In the genomic region with DNA sequence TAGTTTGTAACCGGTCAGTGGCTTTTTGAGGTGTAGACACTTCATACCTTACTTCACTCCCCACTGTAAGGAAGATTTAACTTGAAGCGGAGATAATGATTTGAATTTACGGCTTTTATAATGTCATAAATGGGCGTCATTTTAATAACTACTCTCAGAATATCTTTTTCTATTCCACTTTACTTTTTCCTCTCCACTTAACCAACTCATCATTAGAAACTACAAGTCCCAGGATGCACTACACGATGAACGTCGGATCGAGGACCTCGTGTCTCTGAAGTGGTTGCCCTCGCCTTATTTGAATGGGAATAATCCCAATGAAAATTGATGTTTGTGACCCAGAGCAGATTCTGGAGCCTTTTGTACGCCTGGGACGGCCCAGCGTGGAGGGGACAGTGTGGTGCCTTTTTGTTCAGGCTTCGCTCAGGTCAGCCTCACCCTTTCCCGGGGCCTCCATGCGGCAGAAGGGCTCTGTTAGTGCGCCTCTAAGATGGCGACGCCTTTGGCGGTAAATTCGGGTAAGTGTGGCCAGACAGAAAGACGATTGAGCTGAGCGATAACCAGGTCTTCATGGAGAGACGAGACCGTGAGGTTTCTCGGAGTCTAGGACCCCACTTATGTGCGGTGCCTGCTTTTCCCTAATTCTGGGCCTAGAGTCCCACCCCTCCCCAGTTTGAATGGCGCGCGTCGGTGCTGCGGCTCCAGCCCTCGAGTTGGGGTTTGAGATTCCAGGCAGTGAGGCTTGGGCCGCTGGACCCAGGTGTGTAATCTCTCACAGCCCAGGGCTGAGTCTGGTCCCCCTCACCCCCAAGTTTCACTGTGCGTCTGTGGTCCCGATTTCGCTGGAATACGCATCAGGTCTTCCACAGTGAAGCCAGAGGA, we compare ENCODE assay signal across 8 cellular contexts.
DNase-seq lines count a peak whose midpoint lies in the region; ATAC-seq and TF ChIP-seq lines count a peak whose summit lies in the region.

A gene with protein sequence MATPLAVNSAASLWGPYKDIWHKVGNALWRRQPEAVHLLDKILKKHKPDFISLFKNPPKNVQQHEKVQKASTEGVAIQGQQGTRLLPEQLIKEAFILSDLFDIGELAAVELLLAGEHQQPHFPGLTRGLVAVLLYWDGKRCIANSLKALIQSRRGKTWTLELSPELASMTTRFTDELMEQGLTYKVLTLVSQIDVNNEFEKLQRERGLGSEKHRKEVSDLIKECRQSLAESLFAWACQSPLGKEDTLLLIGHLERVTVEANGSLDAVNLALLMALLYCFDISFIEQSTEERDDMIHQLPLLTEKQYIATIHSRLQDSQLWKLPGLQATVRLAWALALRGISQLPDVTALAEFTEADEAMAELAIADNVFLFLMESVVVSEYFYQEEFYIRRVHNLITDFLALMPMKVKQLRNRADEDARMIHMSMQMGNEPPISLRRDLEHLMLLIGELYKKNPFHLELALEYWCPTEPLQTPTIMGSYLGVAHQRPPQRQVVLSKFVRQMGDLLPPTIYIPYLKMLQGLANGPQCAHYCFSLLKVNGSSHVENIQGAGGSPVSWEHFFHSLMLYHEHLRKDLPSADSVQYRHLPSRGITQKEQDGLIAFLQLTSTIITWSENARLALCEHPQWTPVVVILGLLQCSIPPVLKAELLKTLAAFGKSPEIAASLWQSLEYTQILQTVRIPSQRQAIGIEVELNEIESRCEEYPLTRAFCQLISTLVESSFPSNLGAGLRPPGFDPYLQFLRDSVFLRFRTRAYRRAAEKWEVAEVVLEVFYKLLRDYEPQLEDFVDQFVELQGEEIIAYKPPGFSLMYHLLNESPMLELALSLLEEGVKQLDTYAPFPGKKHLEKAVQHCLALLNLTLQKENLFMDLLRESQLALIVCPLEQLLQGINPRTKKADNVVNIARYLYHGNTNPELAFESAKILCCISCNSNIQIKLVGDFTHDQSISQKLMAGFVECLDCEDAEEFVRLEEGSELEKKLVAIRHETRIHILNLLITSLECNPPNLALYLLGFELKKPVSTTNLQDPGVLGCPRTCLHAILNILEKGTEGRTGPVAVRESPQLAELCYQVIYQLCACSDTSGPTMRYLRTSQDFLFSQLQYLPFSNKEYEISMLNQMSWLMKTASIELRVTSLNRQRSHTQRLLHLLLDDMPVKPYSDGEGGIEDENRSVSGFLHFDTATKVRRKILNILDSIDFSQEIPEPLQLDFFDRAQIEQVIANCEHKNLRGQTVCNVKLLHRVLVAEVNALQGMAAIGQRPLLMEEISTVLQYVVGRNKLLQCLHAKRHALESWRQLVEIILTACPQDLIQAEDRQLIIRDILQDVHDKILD (N-terminal part only) (plus strand): TSS at position 463 of the 882 bp plus-strand sequence. CDS start 28 bp downstream, at position 491.

- peak; percentile 93 for TF ChIP-seq POLR2A in erythroblast (IDR thresholded peaks at IDR 0.05; ENCODE audit: low read length)

- DNase-seq in DMS153 (lab: John Stamatoyannopoulos, UW) = peak; percentile 72
- DNase-seq in HuH-7 (ENCODE audit: low spot score) = peak; percentile 73
- DNase-seq in OCI-M2 (lab: John Stamatoyannopoulos, UW; ENCODE audit: unreplicated experiment) = peak; percentile 99
- DNase-seq in activated T-cell treated with anti-CD3 and anti-CD28 coated beads for 24 hours (ENCODE audit: low read depth) = peak; percentile 69
- peak; percentile 89 to 91 for DNase-seq in erythroblast (lab: John Stamatoyannopoulos, UW)
- peak; percentile 81 for DNase-seq in stimulated activated CD8-positive, alpha-beta memory T cell treated with anti-CD3 and anti-CD28 coated beads, Interleukin-4, amount 100 ng/mL, for 48 hours

- H3K9me3 ChIP-seq in mucosa of stomach (ENCODE audit: control insufficient read depth, low read length) = no peaks in the 10 kb centered on the region

- no peaks in the 10 kb centered on the region for H3K4me1 ChIP-seq in mucosa of stomach (ENCODE audit: control insufficient read depth, insufficient read depth, low read length)

- peak within 1 kb of the TSS; percentile 75 for H3K4me3 ChIP-seq in mucosa of stomach (ENCODE audit: low read length)

- H3K27me3 ChIP-seq in mucosa of stomach (ENCODE audit: control insufficient read depth, insufficient read depth, low read length) = no peaks in the 10 kb centered on the region

- H3K36me3 ChIP-seq in mucosa of stomach (ENCODE audit: control insufficient read depth, insufficient read depth, low read length) = no peaks in the 10 kb centered on the region

- ATAC-seq in GM21526 (IDR thresholded peaks at IDR 0.05; ENCODE audit: low FRiP score, unreplicated experiment) = peak; percentile 68

- peak within 1 kb of the TSS; percentile 87 for H3K9ac ChIP-seq in mucosa of stomach (ENCODE audit: low read length)

Comparison
In these comparisons a context has a peak if more than half of its experiments do, and no peak if none do; other contexts are left out.
1. Peak in every context shown above with its lines: DNase-seq, ATAC-seq and H3K4me3 ChIP-seq.